In the genomic region with DNA sequence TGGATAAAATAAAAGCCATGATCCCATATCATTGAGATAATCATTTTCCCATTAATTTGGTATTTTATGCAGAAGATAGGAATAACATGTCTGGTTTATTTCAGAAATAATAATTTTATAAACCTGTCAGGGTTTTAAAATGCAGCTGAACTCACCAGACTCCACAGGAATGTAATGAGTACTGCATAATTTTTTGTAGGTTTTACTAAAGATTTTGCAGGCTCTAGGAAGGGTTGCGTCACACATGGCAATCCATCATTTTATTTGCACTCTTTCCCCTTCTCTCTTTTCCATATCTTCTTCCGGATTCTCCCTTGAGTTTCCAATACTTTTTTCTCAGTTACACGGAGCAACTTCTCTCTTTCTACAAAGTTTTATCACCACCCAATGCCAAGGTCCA, we compare ENCODE assay signal across 19 cellular contexts.
DNase-seq lines count a peak whose midpoint lies in the region; ATAC-seq and TF ChIP-seq lines count a peak whose summit lies in the region.
"Had no signal": no experiment of that assay in that cellular context is flagged by ENCODE, and none has a peak within 500 bp of the region (broad histone marks: within the 10 kb centered on the region; RNA-seq: fewer than 3 reads in every experiment).

No MANE protein-coding gene starts in this region.

- intact Hi-C loops in left colon (cut with DNase I, micrococcal nuclease) = loop anchor here in 1 of 2 donors (10.0 kb wide), 2 partner anchors 229 to 269 kb away; no protein-coding TSS in a partner anchor

- ATAC-seq in left colon = peak; percentile 45
- no peak for ATAC-seq in effector memory CD8-positive, alpha-beta T cell (replicated peaks)
- ATAC-seq: activated CD8-positive, alpha-beta T cell treated with anti-CD3 and anti-CD28 coated beads for 36 hours; HepG2 had no signal

- H3K4me1 Mint-ChIP-seq in effector memory CD8-positive, alpha-beta T cell (ENCODE audit: low read depth in 2 of 2) = no peaks in the 10 kb centered on the region

- no peaks in the 10 kb centered on the region for H3K9me3 Mint-ChIP-seq in effector memory CD8-positive, alpha-beta T cell
- H3K9me3 Mint-ChIP-seq: nephron progenitor cell had no signal

- H3K27ac Mint-ChIP-seq in effector memory CD8-positive, alpha-beta T cell = no peak overlapping the region
- H3K27ac Mint-ChIP-seq: activated CD8-positive, alpha-beta T cell treated with anti-CD3 and anti-CD28 coated beads for 36 hours; nephron progenitor cell had no signal

- peaks cover 0 to 23% of the 10 kb centered on the region in 2 donors for H3K27me3 Mint-ChIP-seq in effector memory CD8-positive, alpha-beta T cell

- no peak for TF ChIP-seq CTCF in cardiac fibroblast (IDR thresholded peaks at IDR 0.05; ENCODE audit: low read depth, low read length)
- TF ChIP-seq CTCF in GM13976 (IDR thresholded peaks at IDR 0.05; ENCODE audit: borderline replicate concordance, control extremely low read depth, extremely low read depth, insufficient read depth, missing control alignments) = no peak

- no peak overlapping the region for H3K4me3 ChIP-seq in cardiac fibroblast (replicated peaks in 1 of 2; ENCODE audit: low read depth in 2 of 2, low read length in 2 of 2)
- H3K4me3 ChIP-seq: esophagus muscularis mucosa, left ventricle myocardium inferior, sigmoid colon had no signal

- H3K36me3 Mint-ChIP-seq in effector memory CD8-positive, alpha-beta T cell (ENCODE audit: insufficient read depth) = no peaks in the 10 kb centered on the region

- H3K4me3 Mint-ChIP-seq in effector memory CD8-positive, alpha-beta T cell = no peak overlapping the region
- H3K4me3 Mint-ChIP-seq: activated CD8-positive, alpha-beta T cell treated with anti-CD3 and anti-CD28 coated beads for 36 hours; nephron progenitor cell had no signal

- in situ Hi-C loops in GM13976 (cut with MboI; ENCODE audit: low sequenced_read_pairs, unreplicated experiment) = no loop called here

- DNase-seq in AG08396 (ENCODE audit: low spot score) = peak; percentile 19
- peak; percentile 29 for DNase-seq in LHCN-M2 (ENCODE audit: low read depth)
- peak; percentile 55 to 62 for DNase-seq in cardiac fibroblast (ENCODE audit: low read depth in 2 of 2)
- no peak for DNase-seq in left colon
- no peak for DNase-seq in effector memory CD8-positive, alpha-beta T cell
- no peak for DNase-seq in GM13976 (ENCODE audit: low spot score)
- no peak for DNase-seq in iPS-NIHi7 (ENCODE audit: extremely low spot score)
- DNase-seq in NK-92 (lab: John Stamatoyannopoulos, UW; ENCODE audit: unreplicated experiment) = no peak
- DNase-seq: activated CD8-positive, alpha-beta T cell treated with anti-CD3 and anti-CD28 coated beads for 36 hours; activated naive CD4-positive, alpha-beta T cell treated with Interleukin-2 at 50 U/mL for 16 hours; anterior cingulate cortex; effector memory CD4-positive, alpha-beta T cell; left ventricle myocardium inferior; NCI-H1436; NCI-H524; nephron progenitor cell; sigmoid colon had no signal

Comparison
In these comparisons a context has a peak if more than half of its experiments do, and no peak if none do; other contexts are left out.
1. DNase-seq: peak in AG08396 (single experiment), LHCN-M2 (single experiment) and cardiac fibroblast (2 of 2); none in left colon (0 of 2), effector memory CD8-positive, alpha-beta T cell (0 of 3), GM13976 (single experiment), iPS-NIHi7 (single experiment) and NK-92 (single experiment).